ENCODE assay signal across 7 cellular contexts in genomic region chr14:104690266-104690711, GRCh38. TPM values are rescaled to one million over a fixed set of nuclear protein-coding genes. Genes with fewer than 3 reads are reported as not detected.
A peak's percentile ranks its signal among the peaks of the same experiment; 100 is the strongest.
DNase-seq lines count a peak whose midpoint lies in the region.

No MANE protein-coding gene starts in this region.

- H3K4me3 ChIP-seq in iPS-18c (ENCODE audit: insufficient read depth, low read depth, low read length) (peak overlapping the region; percentile 70), stomach smooth muscle (ENCODE audit: low read length in 2 of 2) (peak overlapping the region; percentile 78 to 85)

- H3K9me3 Mint-ChIP-seq in activated naive CD8-positive, alpha-beta T cell (ENCODE audit: low read depth): no peaks in the 10 kb centered on the region

- peaks cover 69% of the 10 kb centered on the region for H3K4me1 ChIP-seq in stomach smooth muscle (ENCODE audit: control insufficient read depth, insufficient read depth, low read length)

- no peak overlapping the region for H3K27ac Mint-ChIP-seq in activated naive CD8-positive, alpha-beta T cell

- DNase-seq in HT-29 (ENCODE audit: low spot score) (peak; percentile 41), hypothalamus (lab: John Stamatoyannopoulos, UW) (no peak), HPDE6-E6E7 (ENCODE audit: extremely low spot score) (no peak)
- DNase-seq in activated effector memory CD4-positive, alpha-beta T cell treated with Interleukin-2 at 50 U/mL for 16 hours: no peak

- H3K36me3 ChIP-seq in stomach smooth muscle (ENCODE audit: control insufficient read depth in 2 of 2, insufficient read depth in 2 of 2, low read length in 2 of 2): no peaks in the 10 kb centered on the region

- H3K9me3 ChIP-seq in iPS-18c (ENCODE audit: control insufficient read depth, insufficient read depth, low read length) (no peaks in the 10 kb centered on the region), stomach smooth muscle (ENCODE audit: control insufficient read depth in 2 of 2, low read length in 2 of 2) (no peaks in the 10 kb centered on the region)

- H3K4me1 Mint-ChIP-seq in activated naive CD8-positive, alpha-beta T cell (ENCODE audit: low read depth): peaks cover 52% of the 10 kb centered on the region

- no peaks in the 10 kb centered on the region for H3K36me3 Mint-ChIP-seq in activated naive CD8-positive, alpha-beta T cell

- no peaks in the 10 kb centered on the region for H3K27me3 Mint-ChIP-seq in activated naive CD8-positive, alpha-beta T cell

- H3K27me3 ChIP-seq in stomach smooth muscle (ENCODE audit: control insufficient read depth in 1 of 2, insufficient read depth in 2 of 2, low read length in 2 of 2): no peaks in the 10 kb centered on the region

- no peak overlapping the region for H3K27ac ChIP-seq in stomach smooth muscle (ENCODE audit: low read length)

- peak overlapping the region; percentile 75 to 80 for H3K9ac ChIP-seq in stomach smooth muscle (ENCODE audit: low read length in 2 of 2)

- H3K4me3 Mint-ChIP-seq in activated naive CD8-positive, alpha-beta T cell: peak overlapping the region; percentile 82

RNA-seq across cellular contexts. Expression of gene INF2, which starts 0.9 kb away (rescaled TPM):
- 293 and 322 TPM in 2 replicates for total RNA-seq in HT-29 (2014; rRNA removed; shearing (Covaris generic))

RNA-seq across cellular contexts. Expression of gene ADSS1, which starts 33.7 kb away (rescaled TPM):
- total RNA-seq in HT-29 (2014; rRNA removed; shearing (Covaris generic)): 2.1 and 8.3 TPM in 2 replicates
